Comparison of ENCODE assay signal across 10 cellular contexts in genomic region chr5:5738797-5739489, GRCh38.
DNase-seq lines count a peak whose midpoint lies in the region; ATAC-seq and TF ChIP-seq lines count a peak whose summit lies in the region.
"Had no signal": no experiment of that assay in that cellular context is flagged by ENCODE, and none has a peak within 500 bp of the region (broad histone marks: within the 10 kb centered on the region; RNA-seq: fewer than 3 reads in every experiment).

No MANE protein-coding gene starts in this region.

- TF ChIP-seq POLR2A in GM18505 (IDR thresholded peaks at IDR 0.05; ENCODE audit: borderline replicate concordance, extremely low read depth, insufficient read depth, insufficient read length) = no peak

- ATAC-seq in GM18505 (IDR thresholded peaks at IDR 0.05; ENCODE audit: unreplicated experiment) = peak; percentile 90
- peak; percentile 66 for ATAC-seq in GM19468 (IDR thresholded peaks at IDR 0.05; ENCODE audit: extremely low read depth, unreplicated experiment)
- peak; percentile 80 for ATAC-seq in HG02870 (IDR thresholded peaks at IDR 0.05; ENCODE audit: unreplicated experiment)
- ATAC-seq in HG03520 (IDR thresholded peaks at IDR 0.05; ENCODE audit: unreplicated experiment) = peak; percentile 79

- no peak for DNase-seq in NOMO-1 treated with DMSO at 0.1 percent for 48 hours (lab: John Stamatoyannopoulos, UW; ENCODE audit: unreplicated experiment)
- DNase-seq in foreskin melanocyte = no peak
- DNase-seq in NCI-H2029 treated with DMSO at 0.1 percent for 48 hours (lab: John Stamatoyannopoulos, UW) = no peak
- DNase-seq in activated CD8-positive, alpha-beta memory T cell treated with anti-CD3 and anti-CD28 coated beads, Interleukin-2, amount 50 U/mL, for 4 hours = no peak
- DNase-seq: DMS53, NCI-H446 had no signal
